Comparison of ENCODE assay signal across 1 cellular context in genomic region chr3:154792828-154793227, GRCh38.
TF ChIP-seq lines count a peak whose summit lies in the region.

No MANE protein-coding gene starts in this region.

TF ChIP-seq in SK-N-SH treated with all-trans-retinoic acid at 6 μM for 48 hours, 23 proteins besides CTCF, POLR2A, EP300 and RAD21 (continued from another document):
- TF ChIP-seq TSHZ2 (CRISPR knock-in tag; IDR thresholded peaks at IDR 0.05) (no peak), ISL1 (CRISPR knock-in tag; IDR thresholded peaks at IDR 0.05) (no peak), ZNF70 (CRISPR knock-in tag; IDR thresholded peaks at IDR 0.05) (no peak), CSRNP3 (CRISPR knock-in tag; IDR thresholded peaks at IDR 0.05) (no peak), SNAI2 (CRISPR knock-in tag; IDR thresholded peaks at IDR 0.05) (no peak)
